ENCODE assay signal across 18 cellular contexts in the genomic region with DNA sequence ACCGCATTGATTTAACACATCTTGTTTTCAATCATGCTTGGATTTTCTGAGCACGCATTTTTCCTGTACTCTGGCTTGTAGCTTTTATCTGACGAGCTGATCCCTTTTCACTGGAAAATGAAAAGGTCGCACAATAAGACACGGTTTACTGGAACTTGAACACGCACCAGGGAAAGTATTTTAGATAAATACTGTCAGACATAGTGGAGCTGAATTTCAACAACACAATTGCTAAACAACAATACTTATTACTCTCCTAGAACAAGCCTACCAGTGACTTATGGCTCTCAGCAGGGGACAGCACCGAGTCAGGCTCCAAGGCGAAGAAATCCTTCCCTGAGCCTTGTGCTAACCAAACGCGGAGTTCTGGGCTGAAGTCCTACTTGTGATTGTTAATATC.
DNase-seq lines count a peak whose midpoint lies in the region; ATAC-seq, FAIRE-seq and TF ChIP-seq lines count a peak whose summit lies in the region.
"Had no signal": no experiment of that assay in that cellular context is flagged by ENCODE, and none has a peak within 500 bp of the region (broad histone marks: within the 10 kb centered on the region; RNA-seq: fewer than 3 reads in every experiment).

No MANE protein-coding gene starts in this region.

- H3K27ac ChIP-seq in subcutaneous abdominal adipose tissue (ENCODE audit: low read depth, low read length) = peak overlapping the region; percentile 52
- no peak overlapping the region for H3K27ac ChIP-seq in foreskin keratinocyte
- H3K27ac ChIP-seq: dorsolateral prefrontal cortex, suprapubic skin had no signal

- peak; percentile 40 for FAIRE-seq in GM12892 (lab: Jason Lieb, UNC)
- FAIRE-seq: TTC549 had no signal

- H3K4me3 ChIP-seq in adipocyte (ENCODE audit: low read length) = peak overlapping the region; percentile 25
- no peak overlapping the region for H3K4me3 ChIP-seq in subcutaneous abdominal adipose tissue (ENCODE audit: low read depth in 1 of 5, low read length in 5 of 5)
- H3K4me3 ChIP-seq: dorsolateral prefrontal cortex, skin epidermis, suprapubic skin had no signal

- peak; percentile 53 to 80 for ATAC-seq in left cardiac atrium
- ATAC-seq in foreskin keratinocyte = no peak
- ATAC-seq: left colon, natural killer cell had no signal

- no peak for TF ChIP-seq POLR2A in GM12892 (IDR thresholded peaks at IDR 0.05; ENCODE audit: low read depth, low read length)

- H3K9ac ChIP-seq in adipocyte (ENCODE audit: low read length) = peak overlapping the region; percentile 60
- H3K9ac ChIP-seq in subcutaneous abdominal adipose tissue (ENCODE audit: low read length in 5 of 5) = no peak overlapping the region

- no peak for DNase-seq in GM12892 (ENCODE audit: insufficient read length)
- no peak for DNase-seq in adipocyte (ENCODE audit: low read depth)
- peak; percentile 47 for DNase-seq in left cardiac atrium
- no peak for DNase-seq in foreskin keratinocyte
- no peak for DNase-seq in nucleus accumbens (lab: John Stamatoyannopoulos, UW)
- DNase-seq in T-helper 1 cell = no peak
- no peak for DNase-seq in islet precursor cell
- DNase-seq: activated CD8-positive, alpha-beta memory T cell treated with anti-CD3 and anti-CD28 coated beads, Interleukin-2, amount 50 U/mL, for 48 hours; dorsolateral prefrontal cortex; IMR-90; left colon; natural killer cell; NCI-H748 treated with DMSO at 0.1 percent for 48 hours; SHP77 treated with DMSO at 0.1 percent for 48 hours had no signal

- H3K27me3 ChIP-seq in adipocyte (replicated peaks; ENCODE audit: control insufficient read depth, insufficient read depth, low read length) = no peaks in the 10 kb centered on the region
- H3K27me3 ChIP-seq in subcutaneous abdominal adipose tissue (ENCODE audit: control insufficient read depth in 5 of 5, insufficient read depth in 4 of 5, low read length in 5 of 5) = no peaks in the 10 kb centered on the region
- H3K27me3 ChIP-seq in foreskin keratinocyte = peaks cover 6% of the 10 kb centered on the region
- H3K27me3 ChIP-seq: suprapubic skin had no signal

- peaks cover 5% of the 10 kb centered on the region for H3K36me3 ChIP-seq in adipocyte (ENCODE audit: control insufficient read depth, insufficient read depth, low read length, severe bottlenecking)
- peaks cover 0 to 7% (median 2%) of the 10 kb centered on the region in 5 donors for H3K36me3 ChIP-seq in subcutaneous abdominal adipose tissue (ENCODE audit: control insufficient read depth in 5 of 5, insufficient read depth in 5 of 5, low read length in 5 of 5)
- H3K36me3 ChIP-seq: suprapubic skin had no signal

- peaks cover 27% of the 10 kb centered on the region for H3K4me1 ChIP-seq in adipocyte (ENCODE audit: control insufficient read depth, insufficient read depth, low read length)
- H3K4me1 ChIP-seq in subcutaneous abdominal adipose tissue (ENCODE audit: control insufficient read depth in 5 of 5, insufficient read depth in 5 of 5, low read length in 5 of 5) = peaks cover 3 to 20% (median 15%) of the 10 kb centered on the region in 5 donors
- H3K4me1 ChIP-seq in foreskin keratinocyte = no peaks in the 10 kb centered on the region
- H3K4me1 ChIP-seq: suprapubic skin had no signal

- no peaks in the 10 kb centered on the region for H3K9me3 ChIP-seq in adipocyte (ENCODE audit: control insufficient read depth, low read length)
- no peaks in the 10 kb centered on the region for H3K9me3 ChIP-seq in subcutaneous abdominal adipose tissue (ENCODE audit: control insufficient read depth in 5 of 5, low read length in 5 of 5)
- H3K9me3 ChIP-seq: suprapubic skin had no signal

- no peak for TF ChIP-seq CTCF in foreskin keratinocyte (conservative IDR thresholded peaks at IDR 0.05)

- intact Hi-C loops in left cardiac atrium (cut with DNase I) = no loop called here
